In the genomic region with DNA sequence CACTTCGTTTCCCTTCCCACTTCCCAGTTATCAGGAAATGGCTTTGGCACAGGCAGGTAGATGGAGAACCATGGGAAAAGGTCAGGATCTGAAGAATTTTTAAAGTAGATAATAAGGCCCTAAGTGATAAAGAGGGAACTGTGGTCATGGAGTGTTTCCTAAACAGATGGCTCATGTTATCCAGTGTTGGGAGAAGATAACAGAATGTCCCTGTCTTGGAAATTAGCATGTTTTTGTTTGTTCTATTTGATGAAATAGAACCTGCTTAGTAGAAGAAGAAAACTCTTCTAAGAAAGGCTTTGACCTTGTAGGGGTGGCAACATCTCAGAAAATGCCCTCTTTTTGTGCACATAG, we compare ENCODE assay signal across 3 cellular contexts. TPM values are rescaled to one million over a fixed set of nuclear protein-coding genes. Genes with fewer than 3 reads are reported as not detected.
"Had no signal": no experiment of that assay in that cellular context is flagged by ENCODE, and none has a peak within 500 bp of the region (broad histone marks: within the 10 kb centered on the region; RNA-seq: fewer than 3 reads in every experiment).

No MANE protein-coding gene starts in this region.

- DNase-seq: GDM1, GF-D8 had no signal

- ATAC-seq: GM12878 had no signal

RNA-seq across cellular contexts. Expression of a gene that starts 8.8 kb away (rescaled TPM):
- total RNA-seq: GM12878 had no signal
- polyA plus RNA-seq: GM12878 had no signal
